8 cellular contexts compared by ENCODE assay signal in the genomic region with DNA sequence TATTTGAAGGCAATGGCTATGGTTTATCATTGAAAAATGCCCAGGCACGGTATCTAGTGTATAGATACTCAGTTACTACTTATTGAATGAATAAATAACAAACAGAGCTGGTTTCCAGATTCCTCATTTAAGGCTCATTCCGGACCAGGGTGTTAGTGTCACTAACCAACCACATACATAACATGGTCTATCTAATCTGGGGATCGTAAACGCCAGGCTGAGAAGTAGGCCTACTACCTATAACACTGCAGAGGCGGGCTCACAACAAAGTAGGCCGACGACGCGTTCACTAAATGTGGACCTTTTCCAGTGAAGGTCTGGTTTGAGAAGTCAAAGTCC. TPM values are rescaled to one million over a fixed set of nuclear protein-coding genes. Genes with fewer than 3 reads are reported as not detected.
DNase-seq lines count a peak whose midpoint lies in the region; ATAC-seq and TF ChIP-seq lines count a peak whose summit lies in the region.

No MANE protein-coding gene starts in this region.

- peaks cover 54% of the 10 kb centered on the region for H3K36me3 ChIP-seq in DOHH2 (ENCODE audit: control insufficient read depth, low read length)
- H3K36me3 ChIP-seq in brain microvascular endothelial cell (replicated peaks), result peaks cover 2% of the 10 kb centered on the region
- H3K36me3 ChIP-seq in muscle layer of duodenum (ENCODE audit: control insufficient read depth in 1 of 2, insufficient read depth in 2 of 2, low read length in 2 of 2), result peaks cover 10 to 16% of the 10 kb centered on the region in 2 donors

- in situ Hi-C loops in brain microvascular endothelial cell (cut with HindIII; ENCODE audit: low pct_ligation_motif_present, low sequenced_read_pairs), result no loop called here

- H3K9me2 ChIP-seq in DOHH2 (replicated peaks; ENCODE audit: control insufficient read depth, low read length), result no peaks in the 10 kb centered on the region

- H3K27ac ChIP-seq in DOHH2 (ENCODE audit: low read depth, low read length) (peak overlapping the region; percentile 70), brain microvascular endothelial cell (peak overlapping the region; percentile 64), muscle layer of duodenum (ENCODE audit: low read length) (peak overlapping the region; percentile 98)

- H3K4me1 ChIP-seq in DOHH2 (ENCODE audit: control insufficient read depth, low read length), result peaks cover 30% of the 10 kb centered on the region
- H3K4me1 ChIP-seq in muscle layer of duodenum (ENCODE audit: control insufficient read depth in 1 of 2, insufficient read depth in 2 of 2, low read length in 2 of 2), result peaks cover 6 to 19% of the 10 kb centered on the region in 2 donors

- no peak for DNase-seq in brain microvascular endothelial cell
- no peak for DNase-seq in sciatic nerve (ENCODE audit: low spot score)
- no peak for DNase-seq in DMS53 (lab: John Stamatoyannopoulos, UW)
- no peak for DNase-seq in stimulated activated naive CD4-positive, alpha-beta T cell (lab: John Stamatoyannopoulos, UW)
- DNase-seq in stimulated activated CD4-positive, alpha-beta T cell treated with anti-CD3 and anti-CD28 coated beads, Interleukin-2, amount 100 ng/mL, for 24 hours, result no peak

- H3K4me2 ChIP-seq in DOHH2 (ENCODE audit: low read length), result peak overlapping the region; percentile 87

- no peak for TF ChIP-seq CTCF in DOHH2 (IDR thresholded peaks at IDR 0.05; ENCODE audit: low read depth, low read length, poor library complexity, severe bottlenecking)
- no peak for TF ChIP-seq CTCF in brain microvascular endothelial cell (IDR thresholded peaks at IDR 0.05; ENCODE audit: low read depth, low read length, missing control alignments)

- H3F3A ChIP-seq in DOHH2 (ENCODE audit: control insufficient read depth, insufficient read depth), result peaks cover 17% of the 10 kb centered on the region

- no peaks in the 10 kb centered on the region for H4K20me1 ChIP-seq in DOHH2 (ENCODE audit: control insufficient read depth, insufficient read depth, low read depth, low read length)

- intact Hi-C loops in sciatic nerve (cut with DNase I), result no loop called here

- ATAC-seq in HG03103 (IDR thresholded peaks at IDR 0.05; ENCODE audit: low read depth, unreplicated experiment) (peak; percentile 7), sciatic nerve (no peak)

- H3K79me2 ChIP-seq in DOHH2 (ENCODE audit: control insufficient read depth, low read length), result peaks cover 32% of the 10 kb centered on the region

- no peaks in the 10 kb centered on the region for H3K9me3 ChIP-seq in DOHH2 (ENCODE audit: control insufficient read depth, insufficient read depth, low read length)
- no peaks in the 10 kb centered on the region for H3K9me3 ChIP-seq in muscle layer of duodenum (ENCODE audit: control insufficient read depth in 1 of 2, low read length in 2 of 2)

- peak overlapping the region; percentile 93 for H3K4me3 ChIP-seq in DOHH2 (ENCODE audit: low read length)
- H3K4me3 ChIP-seq in brain microvascular endothelial cell (ENCODE audit: low read depth, low read length), result peak overlapping the region; percentile 96
- H3K4me3 ChIP-seq in muscle layer of duodenum (ENCODE audit: low read depth in 1 of 2, low read length in 2 of 2), result peak overlapping the region; percentile 84 to 88

- H3K27me3 ChIP-seq in DOHH2 (ENCODE audit: control insufficient read depth, low read length) (no peaks in the 10 kb centered on the region), brain microvascular endothelial cell (replicated peaks) (no peaks in the 10 kb centered on the region), muscle layer of duodenum (ENCODE audit: low read depth, low read length) (no peaks in the 10 kb centered on the region)

RNA-seq across cellular contexts. Expression of a gene that starts 0.4 kb away (rescaled TPM):
- 27.6 TPM for total RNA-seq in sciatic nerve

RNA-seq across cellular contexts. Expression of a gene that starts 5.5 kb away (rescaled TPM):
- total RNA-seq in sciatic nerve, result 31.5 TPM
